Comparison of ENCODE assay signal across 17 cellular contexts in the genomic region with DNA sequence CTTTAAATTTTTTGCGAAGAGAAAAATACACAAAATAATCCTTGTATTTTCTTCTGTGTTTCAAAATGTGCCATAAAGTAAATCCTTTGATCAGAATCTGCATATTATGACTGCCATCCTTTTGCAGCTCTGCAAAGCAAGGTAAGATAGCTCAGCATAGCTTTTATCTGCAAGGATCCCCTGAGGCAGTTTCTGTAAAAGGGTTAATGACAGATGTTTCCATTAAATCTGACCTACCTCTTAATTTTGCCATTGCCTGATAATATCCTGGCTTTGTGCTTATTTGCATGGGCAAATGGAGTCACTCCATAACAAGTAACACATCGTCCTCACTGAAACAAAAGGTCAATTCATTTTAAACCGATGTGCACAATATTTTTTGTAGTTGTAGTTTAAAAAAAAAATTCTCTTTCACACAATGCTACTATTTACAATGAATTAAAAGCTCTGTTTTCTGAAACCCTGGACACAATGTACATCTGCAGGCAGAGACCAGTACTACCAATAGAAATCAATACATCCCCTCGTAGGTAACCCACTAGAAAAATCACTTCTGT.
"Had no signal": no experiment of that assay in that cellular context is flagged by ENCODE, and none has a peak within 500 bp of the region (broad histone marks: within the 10 kb centered on the region; RNA-seq: fewer than 3 reads in every experiment).

No MANE protein-coding gene starts in this region.

- H3K4me1 ChIP-seq: gastrocnemius medialis, spleen had no signal

- H3K9me3 ChIP-seq: gastrocnemius medialis, mucosa of descending colon, ovary, spleen, thoracic aorta, upper lobe of right lung had no signal

- H3K27me3 ChIP-seq: gastrocnemius medialis, ovary, spleen, upper lobe of right lung had no signal

- DNase-seq: activated CD4-positive, alpha-beta T cell treated with anti-CD3 and anti-CD28 coated beads, Interleukin-2, amount 50 U/mL, for 4 hours; activated effector memory CD4-positive, alpha-beta T cell treated with anti-CD3 and anti-CD28 coated beads, Interleukin-2, amount 50 U/mL, for 16 hours; activated naive CD4-positive, alpha-beta T cell treated with anti-CD3 and anti-CD28 coated beads, Interleukin-2, amount 50 U/mL, for 16 hours; activated T-cell treated with anti-CD3 and anti-CD28 coated beads, Interleukin-2, amount 50 U/mL, for 72 hours; aorta; effector CD4-positive, alpha-beta T cell; gastrocnemius medialis; mesenchymal stem cell; mucosa of descending colon; naive thymus-derived CD4-positive, alpha-beta T cell; ovary; spleen; stimulated activated CD4-positive, alpha-beta T cell treated with anti-CD3 and anti-CD28 coated beads, Interleukin-4, amount 100 ng/mL, for 4 hours; upper lobe of right lung had no signal

- H3K27ac ChIP-seq: coronary artery, gastrocnemius medialis, ovary, spleen, thoracic aorta, upper lobe of right lung, VCaP had no signal

- H3K36me3 ChIP-seq: gastrocnemius medialis, ovary, spleen, thoracic aorta, upper lobe of right lung had no signal

- H3K4me3 ChIP-seq: coronary artery, gastrocnemius medialis, mucosa of descending colon, ovary, spleen, thoracic aorta, upper lobe of right lung had no signal
